In genomic region chr12:127189992-127190391, GRCh38 we compare ENCODE assay signal across 10 cellular contexts.
"Had no signal": no experiment of that assay in that cellular context is flagged by ENCODE, and none has a peak within 500 bp of the region (broad histone marks: within the 10 kb centered on the region; RNA-seq: fewer than 3 reads in every experiment).

No MANE protein-coding gene starts in this region.

- H3K36me3 ChIP-seq: HAP-1 had no signal

- H3K4me2 ChIP-seq: GM23338 had no signal

- H3K4me3 Mint-ChIP-seq: GM23338, H9, HFFc6 had no signal

- H3K9me3 ChIP-seq: HAP-1 had no signal

- H3K9ac ChIP-seq: GM23248 had no signal

- H3K4me3 ChIP-seq: GM23248, GM23338, HAP-1 had no signal

- H3K4me1 Mint-ChIP-seq: GM23338 had no signal

- H3K9me3 Mint-ChIP-seq: H9, HFFc6 had no signal

- FAIRE-seq: H54 had no signal

- H3K4me1 ChIP-seq: HAP-1 had no signal

- H2AFZ ChIP-seq: GM23248, GM23338 had no signal

- H3K27ac Mint-ChIP-seq: GM23338, H9, HFFc6 had no signal

- ATAC-seq: GM23338, HCT116 had no signal

- DNase-seq: GM23248, GOT3, H7, H9, HCEC 1CT, HFFc6 had no signal
